1 cellular context compared by ENCODE assay signal in genomic region chr11:47716692-47717091, GRCh38.
TF ChIP-seq lines count a peak whose summit lies in the region.

No MANE protein-coding gene starts in this region.

TF ChIP-seq in GM12878, 131 proteins besides CTCF, POLR2A, EP300 and RAD21:
- no peak for TF ChIP-seq ESRRA (IDR thresholded peaks at IDR 0.05; ENCODE audit: low read length)
- TF ChIP-seq SMAD1 (IDR thresholded peaks at IDR 0.05; ENCODE audit: low read depth, partially characterized antibody), result no peak
- TF ChIP-seq TCF7 (IDR thresholded peaks at IDR 0.05; ENCODE audit: borderline replicate concordance), result no peak
- no peak for TF ChIP-seq HDGF (IDR thresholded peaks at IDR 0.05)
- TF ChIP-seq CREM (IDR thresholded peaks at IDR 0.05; ENCODE audit: low read depth), result no peak
- no peak for TF ChIP-seq IKZF1 (conservative IDR thresholded peaks at IDR 0.05)
- no peak for TF ChIP-seq MXI1 (IDR thresholded peaks at IDR 0.05; ENCODE audit: low read depth, low read length)
- TF ChIP-seq EZH2 (IDR thresholded peaks at IDR 0.05; ENCODE audit: borderline replicate concordance, control insufficient read depth, low read depth, low read length), result no peak
- TF ChIP-seq SIN3A (IDR thresholded peaks at IDR 0.05; ENCODE audit: low read depth, low read length), result no peak
- no peak for TF ChIP-seq NR2C2 (IDR thresholded peaks at IDR 0.05; ENCODE audit: borderline replicate concordance, control insufficient read depth, insufficient read length, low read depth)
- TF ChIP-seq USF1 (IDR thresholded peaks at IDR 0.05; ENCODE audit: borderline replicate concordance, extremely low read length, insufficient read depth, low read depth, low read length), result no peak
- no peak for TF ChIP-seq FOS (IDR thresholded peaks at IDR 0.05; ENCODE audit: borderline replicate concordance, extremely low read depth, insufficient read length)
- TF ChIP-seq NFXL1 (IDR thresholded peaks at IDR 0.05; ENCODE audit: borderline replicate concordance), result no peak
- TF ChIP-seq PRDM15 (CRISPR knock-in tag; IDR thresholded peaks at IDR 0.05), result no peak
